In genomic region chr21:32070693-32071330, GRCh38 we compare ENCODE assay signal across 18 cellular contexts.
"Had no signal": no experiment of that assay in that cellular context is flagged by ENCODE, and none has a peak within 500 bp of the region (broad histone marks: within the 10 kb centered on the region; RNA-seq: fewer than 3 reads in every experiment).

No MANE protein-coding gene starts in this region.

- DNase-seq: effector CD4-positive, alpha-beta T cell; foreskin melanocyte; heart left ventricle; islet precursor cell; mammary epithelial cell; spleen; stimulated activated CD4-positive, alpha-beta T cell treated with anti-CD3 and anti-CD28 coated beads, Interleukin-15, amount 100 ng/mL, for 24 hours; stimulated activated CD4-positive, alpha-beta T cell treated with anti-CD3 and anti-CD28 coated beads, Interleukin-1b, Interleukin-23, amount 100 ng/mL, for 48 hours; stimulated activated CD4-positive, alpha-beta T cell treated with anti-CD3 and anti-CD28 coated beads, Interleukin-4, amount 100 ng/mL, for 24 hours; tibial artery; upper lobe of right lung had no signal

- H3K27ac ChIP-seq: coronary artery, heart left ventricle, spleen, tibial artery, upper lobe of right lung, vagina had no signal

- H3K4me3 ChIP-seq: coronary artery, heart left ventricle, spleen, tibial artery, upper lobe of right lung, vagina had no signal

- H3K4me1 Mint-ChIP-seq: stimulated activated memory B cell treated with anti-CD40 and anti-IgM and Interleukin-4, amounts not matched to agents 10 μg/mL and 1 μg/mL and 100 μg/mL, for 72 hours had no signal

- H3K4me1 ChIP-seq: heart left ventricle, spleen, tibial artery, upper lobe of right lung, vagina had no signal

- H3K27me3 ChIP-seq: heart left ventricle, spleen, upper lobe of right lung, vagina had no signal

- H3K9me3 ChIP-seq: heart left ventricle, spleen, tibial artery, upper lobe of right lung, vagina had no signal

- H3K36me3 ChIP-seq: heart left ventricle, spleen, tibial artery, upper lobe of right lung, vagina had no signal

- H3K36me3 Mint-ChIP-seq: natural killer cell treated with Interleukin-12 subunit alpha and Interleukin-12 subunit beta and Interleukin-15 and Interleukin-18, amount 100 ng/mL, for 72 hours; stimulated activated memory B cell treated with anti-CD40 and anti-IgM and Interleukin-4, amounts not matched to agents 10 μg/mL and 1 μg/mL and 100 μg/mL, for 72 hours had no signal

- H3K4me3 Mint-ChIP-seq: natural killer cell treated with Interleukin-12 subunit alpha and Interleukin-12 subunit beta and Interleukin-15 and Interleukin-18, amount 100 ng/mL, for 72 hours; stimulated activated memory B cell treated with anti-CD40 and anti-IgM and Interleukin-4, amounts not matched to agents 10 μg/mL and 1 μg/mL and 100 μg/mL, for 72 hours; stimulated activated naive CD8-positive, alpha-beta T cell treated with anti-CD3 and anti-CD28 coated beads, Interleukin-15, Interleukin-2, amounts not matched to agents 100 ng/mL and 50 ng/mL, for 24 hours had no signal

- H3K9me3 Mint-ChIP-seq: natural killer cell treated with Interleukin-12 subunit alpha and Interleukin-12 subunit beta and Interleukin-15 and Interleukin-18, amount 100 ng/mL, for 72 hours had no signal

- H3K27ac Mint-ChIP-seq: natural killer cell treated with Interleukin-12 subunit alpha and Interleukin-12 subunit beta and Interleukin-15 and Interleukin-18, amount 100 ng/mL, for 72 hours; stimulated activated memory B cell treated with anti-CD40 and anti-IgM and Interleukin-4, amounts not matched to agents 10 μg/mL and 1 μg/mL and 100 μg/mL, for 72 hours; stimulated activated naive CD8-positive, alpha-beta T cell treated with anti-CD3 and anti-CD28 coated beads, Interleukin-15, Interleukin-2, amounts not matched to agents 100 ng/mL and 50 ng/mL, for 24 hours had no signal

- ATAC-seq: heart left ventricle; left lobe of liver; natural killer cell treated with Interleukin-12 subunit alpha and Interleukin-12 subunit beta and Interleukin-15 and Interleukin-18, amount 100 ng/mL, for 72 hours; sciatic nerve; stimulated activated memory B cell treated with anti-CD40 and anti-IgM and Interleukin-4, amounts not matched to agents 10 μg/mL and 1 μg/mL and 100 μg/mL, for 72 hours; upper lobe of right lung had no signal
